In genomic region chr1:27526569-27527222, GRCh38 we compare ENCODE assay signal across 1 cellular context.
TF ChIP-seq lines count a peak whose summit lies in the region.

No MANE protein-coding gene starts in this region.

TF ChIP-seq in IMR-90, 13 proteins besides CTCF, POLR2A, EP300 and RAD21:
- TF ChIP-seq NFE2L2 (IDR thresholded peaks at IDR 0.05; ENCODE audit: low read depth, low read length): no peak
- no peak for TF ChIP-seq FOS (IDR thresholded peaks at IDR 0.05; ENCODE audit: low read depth, low read length)
- TF ChIP-seq BHLHE40 (IDR thresholded peaks at IDR 0.05; ENCODE audit: low read depth, low read length): no peak
- no peak for TF ChIP-seq RCOR1 (IDR thresholded peaks at IDR 0.05; ENCODE audit: insufficient replicate concordance, low read length)
- no peak for TF ChIP-seq ELK1 (IDR thresholded peaks at IDR 0.05; ENCODE audit: borderline replicate concordance, low read depth, low read length)
- TF ChIP-seq MXI1 (IDR thresholded peaks at IDR 0.05; ENCODE audit: borderline replicate concordance, low read depth, low read length): no peak
- TF ChIP-seq SMC3 (IDR thresholded peaks at IDR 0.05; ENCODE audit: low read depth, low read length): no peak
- no peak for TF ChIP-seq USF2 (IDR thresholded peaks at IDR 0.05; ENCODE audit: low read depth, low read length)
- TF ChIP-seq CEBPB (IDR thresholded peaks at IDR 0.05; ENCODE audit: low read depth, low read length): no peak
- TF ChIP-seq MAZ (IDR thresholded peaks at IDR 0.05; ENCODE audit: borderline replicate concordance, low read depth, low read length): no peak
- no peak for TF ChIP-seq CHD1 (IDR thresholded peaks at IDR 0.05; ENCODE audit: low read depth, low read length)
- TF ChIP-seq RFX5 (IDR thresholded peaks at IDR 0.05; ENCODE audit: low read depth, low read length): no peak
- TF ChIP-seq MAFK (IDR thresholded peaks at IDR 0.05; ENCODE audit: low read depth, low read length): no peak
